8 cellular contexts compared by ENCODE assay signal in the genomic region with DNA sequence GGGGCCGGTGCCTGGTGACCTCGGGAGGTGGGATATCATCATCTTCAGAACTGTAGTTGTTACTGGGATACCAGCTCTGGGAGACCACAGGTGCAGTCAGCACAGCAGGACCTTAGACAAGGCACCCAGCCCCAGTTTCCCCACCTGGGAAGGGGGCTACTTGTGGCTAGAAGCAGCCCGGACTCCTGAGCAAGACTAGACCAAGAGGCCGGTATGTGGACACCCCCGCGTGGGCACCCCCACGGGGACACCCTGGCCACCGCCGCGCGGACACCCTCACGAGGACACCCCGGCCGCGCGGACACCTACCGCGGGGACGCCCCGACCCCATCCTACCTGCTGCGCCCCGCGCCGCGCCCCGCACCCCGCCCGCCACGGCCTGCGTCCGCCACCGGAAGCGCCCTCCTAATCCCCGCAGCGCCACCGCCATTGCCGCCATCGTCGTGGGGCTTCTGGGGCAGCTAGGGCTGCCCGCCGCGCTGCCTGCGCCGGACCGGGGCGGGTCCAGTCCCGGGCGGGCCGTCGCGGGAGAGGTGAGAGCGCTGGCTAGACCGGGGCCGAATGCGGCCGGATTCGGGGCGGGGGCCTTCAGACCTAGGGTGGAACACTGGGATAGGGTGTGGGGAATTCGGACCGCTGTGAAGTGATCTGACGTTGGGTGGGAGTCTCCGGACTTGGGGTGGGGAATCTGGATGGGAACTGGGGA. TPM values are rescaled to one million over a fixed set of nuclear protein-coding genes. Genes with fewer than 3 reads are reported as not detected.
A peak's percentile ranks its signal among the peaks of the same experiment; 100 is the strongest.
DNase-seq lines count a peak whose midpoint lies in the region; ATAC-seq and TF ChIP-seq lines count a peak whose summit lies in the region.

A gene (plus strand): TSS at position 408 of the 706 bp plus-strand sequence. CDS start 20,755 bp downstream, outside the sequence.
A gene (minus strand): TSS at position 454 of the 706 bp plus-strand sequence. CDS start 15 bp downstream, at position 439.

- POLR2A ChIA-PET in activated CD4-positive, alpha-beta T cell treated with anti-CD3 and anti-CD28 coated beads, Interleukin-2, amount 10 ng/mL, durations not matched to agents 7 days and 5 days (lab: Charles Lee), result interaction anchor here (0.7 kb wide), 1 partner anchor 14 kb away, joined by 4 read pairs; no protein-coding TSS in a partner anchor

- peak within 1 kb of the TSS; percentile 96 for H3K27ac Mint-ChIP-seq in activated CD4-positive, alpha-beta T cell treated with anti-CD3 and anti-CD28 coated beads, Interleukin-2, amount 10 ng/mL, durations not matched to agents 7 days and 5 days

- peak; percentile 58 for TF ChIP-seq POLR2A in NB4 (IDR thresholded peaks at IDR 0.05; ENCODE audit: extremely low read depth, insufficient read length)

- no peak for DNase-seq in AG09309 (ENCODE audit: low read depth)
- peak; percentile 83 for DNase-seq in NB4 (ENCODE audit: low read depth)
- DNase-seq in activated CD4-positive, alpha-beta T cell treated with anti-CD3 and anti-CD28 coated beads, Interleukin-2, amount 10 ng/mL, durations not matched to agents 7 days and 5 days, result peak; percentile 77
- DNase-seq in dedifferentiated amniotic fluid mesenchymal stem cell (ENCODE audit: extremely low spot score), result peak; percentile 34
- peak; percentile 68 for DNase-seq in stimulated activated CD4-positive, alpha-beta T cell treated with anti-CD3 and anti-CD28 coated beads, Interleukin-4, amount 100 ng/mL, for 24 hours
- DNase-seq in NCI-H187 treated with DMSO at 0.1 percent for 48 hours (lab: John Stamatoyannopoulos, UW), result no peak

- peak within 1 kb of the TSS; percentile 89 for H3K4me3 Mint-ChIP-seq in activated CD4-positive, alpha-beta T cell treated with anti-CD3 and anti-CD28 coated beads, Interleukin-2, amount 10 ng/mL, durations not matched to agents 7 days and 5 days

- H3K36me3 Mint-ChIP-seq in activated CD4-positive, alpha-beta T cell treated with anti-CD3 and anti-CD28 coated beads, Interleukin-2, amount 10 ng/mL, durations not matched to agents 7 days and 5 days (ENCODE audit: low read depth), result peaks cover 16% of the 10 kb centered on the region

- no peaks in the 10 kb centered on the region for H3K9me3 ChIP-seq in liver (ENCODE audit: control insufficient read depth in 4 of 4, low read length in 3 of 4)

- peaks cover 31% of the 10 kb centered on the region for H3K4me1 Mint-ChIP-seq in activated CD4-positive, alpha-beta T cell treated with anti-CD3 and anti-CD28 coated beads, Interleukin-2, amount 10 ng/mL, durations not matched to agents 7 days and 5 days

- no peaks in the 10 kb centered on the region for H3K27me3 ChIP-seq in liver (ENCODE audit: control insufficient read depth in 4 of 4, insufficient read depth in 4 of 4, low read length in 3 of 4)

- TF ChIP-seq CTCF in AG09309 (IDR thresholded peaks at IDR 0.05; ENCODE audit: control insufficient read depth, insufficient read depth, low read depth, low read length, missing control alignments) (no peak), NB4 (IDR thresholded peaks at IDR 0.05; ENCODE audit: low read depth, low read length) (no peak), liver (IDR thresholded peaks at IDR 0.05; ENCODE audit: low read depth, low read length, missing input control) (no peak)

- CTCF ChIA-PET in activated CD4-positive, alpha-beta T cell treated with anti-CD3 and anti-CD28 coated beads, Interleukin-2, amount 10 ng/mL, durations not matched to agents 7 days and 5 days (lab: Charles Lee), result interaction anchor here (1.1 to 2.3 kb wide), 2 partner anchors 12 to 211 kb away, joined by 4 to 7 read pairs; no protein-coding TSS in a partner anchor

- 1% methylated on average over 62 of the region's 62 CpGs for WGBS in liver

- peaks cover 3% of the 10 kb centered on the region for H3K9me3 Mint-ChIP-seq in activated CD4-positive, alpha-beta T cell treated with anti-CD3 and anti-CD28 coated beads, Interleukin-2, amount 10 ng/mL, durations not matched to agents 7 days and 5 days

- peaks cover 10 to 45% (median 28%) of the 10 kb centered on the region in 4 donors for H3K4me1 ChIP-seq in liver (ENCODE audit: control insufficient read depth in 4 of 4, insufficient read depth in 4 of 4, low read length in 3 of 4)

- H3K36me3 ChIP-seq in liver (ENCODE audit: control insufficient read depth in 4 of 4, insufficient read depth in 3 of 4, low read depth in 1 of 4, low read length in 3 of 4), result no peaks in the 10 kb centered on the region

- TF ChIP-seq RAD21 in liver (IDR thresholded peaks at IDR 0.05), result no peak

- no peaks in the 10 kb centered on the region for H3K27me3 Mint-ChIP-seq in activated CD4-positive, alpha-beta T cell treated with anti-CD3 and anti-CD28 coated beads, Interleukin-2, amount 10 ng/mL, durations not matched to agents 7 days and 5 days

- H3K4me3 ChIP-seq in AG09309 (ENCODE audit: control insufficient read depth, low read depth, low read length), result peak within 1 kb of the TSS; percentile 78
- peak within 1 kb of the TSS; percentile 96 for H3K4me3 ChIP-seq in NB4 (ENCODE audit: low read depth, low read length)
- peak within 1 kb of the TSS; percentile 37 to 89 (median 64) for H3K4me3 ChIP-seq in liver (ENCODE audit: low read depth in 1 of 3, low read length in 3 of 3)

- H3K27ac ChIP-seq in liver (ENCODE audit: low read depth in 1 of 2, low read length in 2 of 2), result peak within 1 kb of the TSS; percentile 86 to 89

- ATAC-seq in GM19025 (IDR thresholded peaks at IDR 0.05; ENCODE audit: low read depth, unreplicated experiment), result peak; percentile 64

- peak within 1 kb of the TSS; percentile 90 to 95 for H3K9ac ChIP-seq in liver (ENCODE audit: low read depth in 1 of 2, low read length in 2 of 2)

TF ChIP-seq in liver, 16 proteins besides CTCF, POLR2A, EP300 and RAD21:
- TF ChIP-seq YY1 (IDR thresholded peaks at IDR 0.05), result peak; percentile 79
- TF ChIP-seq HNF4A (conservative IDR thresholded peaks at IDR 0.05), result no peak

RNA-seq across cellular contexts. Expression of the first gene that starts in this region (rescaled TPM):
- total RNA-seq in activated CD4-positive, alpha-beta T cell treated with anti-CD3 and anti-CD28 coated beads, Interleukin-2, amount 10 ng/mL, durations not matched to agents 7 days and 5 days, result 10 to 100 TPM; 71.8 to 74.8 TPM
- 100 to 1,000 TPM in 1 of 2 donors, 10 to 100 TPM in 1; 75.3 to 136 TPM for total RNA-seq in liver
- 100 to 1,000 TPM; 156 to 430 TPM for polyA plus RNA-seq in liver

RNA-seq across cellular contexts. Expression of the second gene that starts in this region (rescaled TPM):
- total RNA-seq in activated CD4-positive, alpha-beta T cell treated with anti-CD3 and anti-CD28 coated beads, Interleukin-2, amount 10 ng/mL, durations not matched to agents 7 days and 5 days, result 10 to 100 TPM; 19.3 to 21.9 TPM
- total RNA-seq in liver, result 10 to 100 TPM; 22.2 to 30.2 TPM
- 10 to 100 TPM; 37.0 to 41.3 TPM for polyA plus RNA-seq in liver

Comparison
In these comparisons a context has a peak if more than half of its experiments do, and no peak if none do; other contexts are left out.
1. DNase-seq: peak in NB4 (single experiment), activated CD4-positive, alpha-beta T cell treated with anti-CD3 and anti-CD28 coated beads, Interleukin-2, amount 10 ng/mL, durations not matched to agents 7 days and 5 days (single experiment), dedifferentiated amniotic fluid mesenchymal stem cell (single experiment) and stimulated activated CD4-positive, alpha-beta T cell treated with anti-CD3 and anti-CD28 coated beads, Interleukin-4, amount 100 ng/mL, for 24 hours (single experiment); none in AG09309 (single experiment) and NCI-H187 treated with DMSO at 0.1 percent for 48 hours (single experiment).
2. Peak in every context shown above with its lines, with median percentiles within 50 percentile points of each other: H3K4me3 ChIP-seq.